Comparison of ENCODE assay signal across 18 cellular contexts in genomic region chr11:134560566-134561347, GRCh38.
DNase-seq lines count a peak whose midpoint lies in the region; ATAC-seq, FAIRE-seq and TF ChIP-seq lines count a peak whose summit lies in the region.
"Had no signal": no experiment of that assay in that cellular context is flagged by ENCODE, and none has a peak within 500 bp of the region (broad histone marks: within the 10 kb centered on the region; RNA-seq: fewer than 3 reads in every experiment).

No MANE protein-coding gene starts in this region.

- no peak overlapping the region for H2AFZ ChIP-seq in astrocyte (ENCODE audit: low read depth, low read length)
- H2AFZ ChIP-seq: parathyroid adenoma had no signal

- TF ChIP-seq CTCF in activated CD8-positive, alpha-beta T cell treated with anti-CD3 and anti-CD28 coated beads for 36 hours (IDR thresholded peaks at IDR 0.05): no peak
- TF ChIP-seq CTCF in astrocyte (IDR thresholded peaks at IDR 0.05; ENCODE audit: insufficient read depth, low read depth, low read length): no peak
- no peak for TF ChIP-seq CTCF in upper lobe of right lung (IDR thresholded peaks at IDR 0.05)
- TF ChIP-seq CTCF in transverse colon (IDR thresholded peaks at IDR 0.05): no peak

- no peaks in the 10 kb centered on the region for H3K4me1 Mint-ChIP-seq in activated CD8-positive, alpha-beta T cell treated with anti-CD3 and anti-CD28 coated beads, Interleukin-2, amount 10 ng/mL, durations not matched to agents 7 days and 5 days (ENCODE audit: low read depth)
- H3K4me1 Mint-ChIP-seq in activated CD8-positive, alpha-beta T cell treated with anti-CD3 and anti-CD28 coated beads for 36 hours (ENCODE audit: low read depth): no peaks in the 10 kb centered on the region
- H3K4me1 Mint-ChIP-seq in astrocyte (ENCODE audit: low read depth, unreplicated experiment): peaks cover 25% of the 10 kb centered on the region
- H3K4me1 Mint-ChIP-seq: T-cell had no signal

- POLR2A ChIA-PET in activated CD8-positive, alpha-beta T cell treated with anti-CD3 and anti-CD28 coated beads, Interleukin-2, amount 10 ng/mL, durations not matched to agents 7 days and 5 days (lab: Charles Lee): no interaction called here
- POLR2A ChIA-PET in activated CD8-positive, alpha-beta T cell treated with anti-CD3 and anti-CD28 coated beads for 36 hours (lab: Charles Lee): no interaction called here

- no peak overlapping the region for H3K18ac ChIP-seq in mesendoderm (ENCODE audit: low read length)

- H3K4me1 ChIP-seq in astrocyte (ENCODE audit: insufficient read depth, low read length): no peaks in the 10 kb centered on the region
- H3K4me1 ChIP-seq in mesendoderm (ENCODE audit: control insufficient read depth, low read depth, low read length): peaks cover 2% of the 10 kb centered on the region
- no peaks in the 10 kb centered on the region for H3K4me1 ChIP-seq in upper lobe of right lung
- H3K4me1 ChIP-seq in transverse colon: no peaks in the 10 kb centered on the region
- H3K4me1 ChIP-seq: parathyroid adenoma had no signal

- no peak for TF ChIP-seq POLR2A in transverse colon (IDR thresholded peaks at IDR 0.05)

- no peak overlapping the region for H4K8ac ChIP-seq in mesendoderm (ENCODE audit: low read depth, low read length)

- no peak overlapping the region for H2BK15ac ChIP-seq in mesendoderm (replicated peaks; ENCODE audit: low read depth)

- H4K20me1 ChIP-seq in astrocyte (ENCODE audit: insufficient read depth, low read length): no peaks in the 10 kb centered on the region

- no peak overlapping the region for H3K4me3 Mint-ChIP-seq in activated CD8-positive, alpha-beta T cell treated with anti-CD3 and anti-CD28 coated beads, Interleukin-2, amount 10 ng/mL, durations not matched to agents 7 days and 5 days
- no peak overlapping the region for H3K4me3 Mint-ChIP-seq in activated CD8-positive, alpha-beta T cell treated with anti-CD3 and anti-CD28 coated beads for 36 hours
- H3K4me3 Mint-ChIP-seq in astrocyte (ENCODE audit: unreplicated experiment): no peak overlapping the region
- H3K4me3 Mint-ChIP-seq: T-cell had no signal

- no peak overlapping the region for H3K4ac ChIP-seq in mesendoderm (ENCODE audit: low read depth, low read length)

- H3K4me3 ChIP-seq in astrocyte (ENCODE audit: insufficient read depth, low read depth, low read length): no peak overlapping the region
- no peak overlapping the region for H3K4me3 ChIP-seq in mesendoderm (ENCODE audit: low read length)
- H3K4me3 ChIP-seq in upper lobe of right lung: no peak overlapping the region
- no peak overlapping the region for H3K4me3 ChIP-seq in transverse colon

- no peaks in the 10 kb centered on the region for H3K27me3 Mint-ChIP-seq in activated CD8-positive, alpha-beta T cell treated with anti-CD3 and anti-CD28 coated beads, Interleukin-2, amount 10 ng/mL, durations not matched to agents 7 days and 5 days (ENCODE audit: low read depth)
- peaks cover 2% of the 10 kb centered on the region for H3K27me3 Mint-ChIP-seq in activated CD8-positive, alpha-beta T cell treated with anti-CD3 and anti-CD28 coated beads for 36 hours
- peaks cover 30% of the 10 kb centered on the region for H3K27me3 Mint-ChIP-seq in astrocyte (ENCODE audit: low read depth, unreplicated experiment)

- H2BK5ac ChIP-seq in mesendoderm (ENCODE audit: low read length): no peak overlapping the region

- H2AK5ac ChIP-seq in mesendoderm (ENCODE audit: low read length): no peak overlapping the region

- H3K23ac ChIP-seq in mesendoderm (ENCODE audit: low read length): no peak overlapping the region

- H3K27ac ChIP-seq in astrocyte (ENCODE audit: low read depth, low read length) (no peak overlapping the region), mesendoderm (ENCODE audit: low read depth, low read length) (no peak overlapping the region), upper lobe of right lung (no peak overlapping the region), transverse colon (no peak overlapping the region)
- H3K27ac ChIP-seq: C4-2B, parathyroid adenoma had no signal

- no peaks in the 10 kb centered on the region for H3K9me3 Mint-ChIP-seq in activated CD8-positive, alpha-beta T cell treated with anti-CD3 and anti-CD28 coated beads, Interleukin-2, amount 10 ng/mL, durations not matched to agents 7 days and 5 days (ENCODE audit: insufficient read depth)
- no peaks in the 10 kb centered on the region for H3K9me3 Mint-ChIP-seq in activated CD8-positive, alpha-beta T cell treated with anti-CD3 and anti-CD28 coated beads for 36 hours
- no peaks in the 10 kb centered on the region for H3K9me3 Mint-ChIP-seq in astrocyte (ENCODE audit: unreplicated experiment)
- H3K9me3 Mint-ChIP-seq: T-cell had no signal

- H2BK120ac ChIP-seq in mesendoderm (ENCODE audit: low read depth, low read length): no peak overlapping the region

- H3K27ac Mint-ChIP-seq in activated CD8-positive, alpha-beta T cell treated with anti-CD3 and anti-CD28 coated beads, Interleukin-2, amount 10 ng/mL, durations not matched to agents 7 days and 5 days: no peak overlapping the region
- no peak overlapping the region for H3K27ac Mint-ChIP-seq in activated CD8-positive, alpha-beta T cell treated with anti-CD3 and anti-CD28 coated beads for 36 hours
- peak overlapping the region; percentile 29 for H3K27ac Mint-ChIP-seq in astrocyte (ENCODE audit: unreplicated experiment)
- H3K27ac Mint-ChIP-seq: T-cell had no signal

- H3K4me2 ChIP-seq in astrocyte (ENCODE audit: low read length) (no peak overlapping the region), mesendoderm (ENCODE audit: low read length) (no peak overlapping the region)

- intact Hi-C loops in activated CD8-positive, alpha-beta T cell treated with anti-CD3 and anti-CD28 coated beads for 36 hours (cut with micrococcal nuclease): no loop called here
- intact Hi-C loops in upper lobe of right lung (cut with DNase I): no loop called here
- intact Hi-C loops in transverse colon (cut with DNase I; ENCODE audit: low total_unique reads): no loop called here

- H3K9me3 ChIP-seq in astrocyte (ENCODE audit: insufficient read depth, low read depth, low read length) (peaks cover 10% of the 10 kb centered on the region), upper lobe of right lung (no peaks in the 10 kb centered on the region), transverse colon (no peaks in the 10 kb centered on the region)

- H3K9ac ChIP-seq in astrocyte (ENCODE audit: low read length) (no peak overlapping the region), mesendoderm (ENCODE audit: low read length) (no peak overlapping the region)
- H3K9ac ChIP-seq: parathyroid adenoma had no signal

- no peak for TF ChIP-seq EP300 in transverse colon (IDR thresholded peaks at IDR 0.05; ENCODE audit: low read depth)

- no peak for FAIRE-seq in astrocyte (lab: Jason Lieb, UNC)
- FAIRE-seq: A204.1, GM18507, small intestine had no signal

- DNase-seq in activated CD8-positive, alpha-beta T cell treated with anti-CD3 and anti-CD28 coated beads, Interleukin-2, amount 10 ng/mL, durations not matched to agents 7 days and 5 days: peak; percentile 6
- DNase-seq in activated CD8-positive, alpha-beta T cell treated with anti-CD3 and anti-CD28 coated beads for 36 hours: no peak
- DNase-seq in astrocyte (ENCODE audit: low read depth): no peak
- DNase-seq in mesendoderm: peak; percentile 51
- peak; percentile 48 for DNase-seq in upper lobe of right lung
- no peak for DNase-seq in SIG-M5 treated with dmso at 0.1 percent for 504 hours (lab: John Stamatoyannopoulos, UW; ENCODE audit: unreplicated experiment)
- no peak for DNase-seq in transverse colon
- DNase-seq in kidney tubule cell (ENCODE audit: low spot score): no peak
- DNase-seq: HCEC 1CT, hippocampal formation, NCI-H1417, RPMI8226, small intestine, T-cell had no signal

- no peak overlapping the region for H3K56ac ChIP-seq in mesendoderm (ENCODE audit: low read length)

- no peaks in the 10 kb centered on the region for H3K79me2 ChIP-seq in astrocyte (ENCODE audit: insufficient read depth, low read length)
- no peaks in the 10 kb centered on the region for H3K79me2 ChIP-seq in mesendoderm (ENCODE audit: control insufficient read depth, insufficient read depth, low read length)
- H3K79me2 ChIP-seq: parathyroid adenoma had no signal

- no peak for ATAC-seq in activated CD8-positive, alpha-beta T cell treated with anti-CD3 and anti-CD28 coated beads, Interleukin-2, amount 10 ng/mL, durations not matched to agents 7 days and 5 days
- no peak for ATAC-seq in activated CD8-positive, alpha-beta T cell treated with anti-CD3 and anti-CD28 coated beads for 36 hours
- ATAC-seq in upper lobe of right lung: peak; percentile 16
- ATAC-seq: T-cell had no signal

- no peak overlapping the region for H4K5ac ChIP-seq in mesendoderm (ENCODE audit: low read length)

- no CpG with 5 or more reads among the region's 12 CpGs for WGBS in mesendoderm (ENCODE audit: extremely low coverage, insufficient coverage, low lambda C conversion rate)
- WGBS in transverse colon (ENCODE audit: low coverage in 1 of 2), 2 donors: 61 to 96% methylated on average over 6 to 12 of the region's 12 CpGs

- in situ Hi-C loops in transverse colon (cut with MboI; ENCODE audit: low pct_ligation_motif_present in 1 of 4, low pct_unique_long_range_greater_than_20kb in 1 of 4, low sequenced_read_pairs in 3 of 4): no loop called here

- H3K36me3 Mint-ChIP-seq in activated CD8-positive, alpha-beta T cell treated with anti-CD3 and anti-CD28 coated beads, Interleukin-2, amount 10 ng/mL, durations not matched to agents 7 days and 5 days (ENCODE audit: low read depth): no peaks in the 10 kb centered on the region
- H3K36me3 Mint-ChIP-seq in activated CD8-positive, alpha-beta T cell treated with anti-CD3 and anti-CD28 coated beads for 36 hours (ENCODE audit: low read depth): no peaks in the 10 kb centered on the region
- peaks cover 2% of the 10 kb centered on the region for H3K36me3 Mint-ChIP-seq in astrocyte (ENCODE audit: low read depth, unreplicated experiment)
- H3K36me3 Mint-ChIP-seq: T-cell had no signal

- H3K27me3 ChIP-seq in astrocyte (ENCODE audit: insufficient read depth, low read length) (no peaks in the 10 kb centered on the region), mesendoderm (ENCODE audit: insufficient read depth, low read length, poor library complexity) (no peaks in the 10 kb centered on the region), upper lobe of right lung (peaks cover 4% of the 10 kb centered on the region), transverse colon (no peaks in the 10 kb centered on the region)

- no peaks in the 10 kb centered on the region for H3K79me1 ChIP-seq in mesendoderm (ENCODE audit: low read length)

- CTCF ChIA-PET in activated CD8-positive, alpha-beta T cell treated with anti-CD3 and anti-CD28 coated beads, Interleukin-2, amount 10 ng/mL, durations not matched to agents 7 days and 5 days (lab: Charles Lee): no interaction called here
- CTCF ChIA-PET in activated CD8-positive, alpha-beta T cell treated with anti-CD3 and anti-CD28 coated beads for 36 hours (lab: Charles Lee): no interaction called here

- H3K36me3 ChIP-seq in astrocyte (ENCODE audit: insufficient read depth, low read length) (no peaks in the 10 kb centered on the region), mesendoderm (ENCODE audit: control insufficient read depth, insufficient read depth, low read length) (no peaks in the 10 kb centered on the region), upper lobe of right lung (no peaks in the 10 kb centered on the region), transverse colon (no peaks in the 10 kb centered on the region)

Comparison
In these comparisons a context has a peak if more than half of its experiments do, and no peak if none do; other contexts are left out.
1. DNase-seq: peak in activated CD8-positive, alpha-beta T cell treated with anti-CD3 and anti-CD28 coated beads, Interleukin-2, amount 10 ng/mL, durations not matched to agents 7 days and 5 days (single experiment), mesendoderm (single experiment) and upper lobe of right lung (single experiment); none in activated CD8-positive, alpha-beta T cell treated with anti-CD3 and anti-CD28 coated beads for 36 hours (single experiment), astrocyte (single experiment), SIG-M5 treated with dmso at 0.1 percent for 504 hours (single experiment), transverse colon (single experiment) and kidney tubule cell (single experiment).